8 cellular contexts compared by ENCODE assay signal in the genomic region with DNA sequence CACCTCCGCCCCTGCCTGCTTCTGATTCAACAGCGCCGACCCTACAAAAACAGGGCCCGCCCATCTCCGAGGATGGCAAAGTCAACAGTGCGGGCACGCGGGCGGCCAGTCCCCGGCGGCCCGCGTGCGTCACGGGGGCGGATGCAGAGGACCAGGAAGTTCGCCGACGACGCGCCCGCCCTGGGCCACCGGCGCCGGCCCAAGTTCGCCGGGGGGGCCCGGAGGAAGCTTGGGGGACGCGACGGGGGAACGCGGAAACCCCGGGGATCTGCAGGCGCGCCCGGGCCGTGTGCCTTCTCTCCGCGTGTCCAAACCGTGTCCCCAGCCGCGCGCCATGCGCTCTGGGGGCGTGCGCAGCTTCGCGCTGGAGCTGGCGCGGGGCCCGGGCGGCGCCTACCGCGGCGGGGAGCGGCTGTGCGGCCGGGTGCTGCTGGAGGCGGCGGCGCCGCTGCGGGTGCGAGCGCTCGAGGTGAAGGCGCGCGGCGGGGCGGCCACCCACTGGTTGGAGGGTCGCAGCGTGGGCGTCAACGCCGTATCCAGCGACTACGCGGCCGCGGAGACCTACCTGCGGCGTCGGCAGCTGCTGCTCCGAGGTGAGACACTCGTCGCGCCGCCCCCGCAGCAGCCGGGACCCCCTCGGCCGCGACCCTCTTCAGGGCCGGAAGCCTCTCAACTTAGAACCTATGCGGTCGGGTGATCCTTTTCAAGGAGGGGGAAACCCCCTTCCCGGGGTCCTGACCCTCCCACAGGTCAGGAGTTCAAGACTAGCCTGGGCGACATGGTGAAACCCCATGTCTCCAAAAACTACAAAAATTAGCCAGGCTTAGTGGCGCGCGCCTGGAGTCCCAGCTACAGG. TPM values are rescaled to one million over a fixed set of nuclear protein-coding genes. Genes with fewer than 3 reads are reported as not detected.
DNase-seq lines count a peak whose midpoint lies in the region; ATAC-seq lines count a peak whose summit lies in the region.

No MANE protein-coding gene starts in this region.

- H3K27ac ChIP-seq in esophagus (ENCODE audit: low read depth in 2 of 2, low read length in 1 of 2) (peak overlapping the region; percentile 75 to 86), muscle layer of colon (ENCODE audit: low read depth, low read length) (peak overlapping the region; percentile 82)

- 1% methylated on average over 79 to 104 of the region's 104 CpGs for WGBS in esophagus, 2 donors

- ATAC-seq in GM18868 (IDR thresholded peaks at IDR 0.05; ENCODE audit: unreplicated experiment) (peak; percentile 73), HG03521 (IDR thresholded peaks at IDR 0.05; ENCODE audit: unreplicated experiment) (peak; percentile 65)

- H3K36me3 ChIP-seq in esophagus (ENCODE audit: control insufficient read depth in 2 of 2, insufficient read depth in 2 of 2, low read length in 1 of 2) (no peaks in the 10 kb centered on the region), muscle layer of colon (ENCODE audit: insufficient read depth, low read length) (no peaks in the 10 kb centered on the region)

- H3K9ac ChIP-seq in muscle layer of colon (ENCODE audit: low read length) = peak overlapping the region; percentile 61

- peaks cover 0 to 7% of the 10 kb centered on the region in 2 donors for H3K4me1 ChIP-seq in esophagus (ENCODE audit: control insufficient read depth in 2 of 2, insufficient read depth in 2 of 2, low read length in 1 of 2)
- peaks cover 7% of the 10 kb centered on the region for H3K4me1 ChIP-seq in muscle layer of colon (ENCODE audit: insufficient read depth, low read length)

- H3K4me3 ChIP-seq in esophagus (ENCODE audit: low read depth in 1 of 2, low read length in 2 of 2) (peak overlapping the region; percentile 64 to 72), muscle layer of colon (ENCODE audit: low read depth in 1 of 2, low read length in 2 of 2) (peak overlapping the region; percentile 52 to 67)

- H3K9me3 ChIP-seq in esophagus (ENCODE audit: control insufficient read depth in 2 of 2, insufficient read depth in 1 of 2, low read depth in 1 of 2, low read length in 1 of 2) (no peaks in the 10 kb centered on the region), muscle layer of colon (ENCODE audit: low read length) (no peaks in the 10 kb centered on the region)

- H3K27me3 ChIP-seq in esophagus (ENCODE audit: control insufficient read depth in 1 of 2, insufficient read depth in 2 of 2, low read length in 2 of 2) = no peaks in the 10 kb centered on the region
- no peaks in the 10 kb centered on the region for H3K27me3 ChIP-seq in muscle layer of colon (ENCODE audit: control insufficient read depth in 1 of 2, insufficient read depth in 2 of 2, low read length in 2 of 2)

- DNase-seq in AG08395 (ENCODE audit: low spot score) (peak; percentile 95), OCI-M1 (lab: John Stamatoyannopoulos, UW) (peak; percentile 85)
- DNase-seq in activated T-cell treated with anti-CD3 and anti-CD28 coated beads, Interleukin-2, amount 50 U/mL, for 1 hour = peak; percentile 94
- DNase-seq in stimulated activated CD8-positive, alpha-beta memory T cell treated with anti-CD3 and anti-CD28 coated beads, Interleukin-7, amount 100 ng/mL, for 48 hours (ENCODE audit: extremely low read depth in 1 of 2, low read depth in 1 of 2) = peak; percentile 89 to 90

RNA-seq across cellular contexts. Expression of gene ARRDC2, which starts 6.8 kb away (rescaled TPM):
- 10 to 100 TPM; 10.9 to 24.0 TPM for polyA plus RNA-seq in esophagus

RNA-seq across cellular contexts. Expression of gene KCNN1, which starts 34.3 kb away (rescaled TPM):
- under 1 TPM; 0.02 TPM for polyA plus RNA-seq in esophagus

Comparison
In these comparisons a context has a peak if more than half of its experiments do, and no peak if none do; other contexts are left out.
1. Peak in every context shown above with its lines: DNase-seq, ATAC-seq, H3K4me3 ChIP-seq and H3K27ac ChIP-seq.